ENCODE assay signal across 13 cellular contexts in the genomic region with DNA sequence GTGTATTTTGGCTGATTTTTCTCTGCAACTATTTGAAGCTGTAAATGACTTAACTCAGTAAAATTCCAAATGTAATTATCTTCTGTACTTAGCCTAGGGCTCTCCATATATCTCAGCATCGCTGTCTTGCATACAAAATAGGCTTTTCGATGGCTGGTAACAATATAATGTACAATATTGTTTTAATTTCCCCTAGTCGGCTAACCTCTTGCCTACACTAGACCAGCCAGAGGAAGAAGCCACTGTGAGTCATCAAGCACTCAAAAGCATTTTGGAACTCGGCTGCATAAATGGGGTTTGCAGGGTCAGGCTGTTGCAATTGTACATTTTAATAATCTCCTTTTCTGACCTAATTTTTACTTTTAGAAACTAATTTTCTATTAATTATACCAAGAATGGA.
DNase-seq lines count a peak whose midpoint lies in the region; ATAC-seq lines count a peak whose summit lies in the region.
"Had no signal": no experiment of that assay in that cellular context is flagged by ENCODE, and none has a peak within 500 bp of the region (broad histone marks: within the 10 kb centered on the region; RNA-seq: fewer than 3 reads in every experiment).

No MANE protein-coding gene starts in this region.

- no peak for ATAC-seq in HG02759 (IDR thresholded peaks at IDR 0.05; ENCODE audit: unreplicated experiment)
- ATAC-seq: naive thymus-derived CD4-positive, alpha-beta T cell had no signal

- DNase-seq in AG20443 (ENCODE audit: low spot score): peak; percentile 77
- peak; percentile 40 for DNase-seq in HS-5 (ENCODE audit: low read depth)
- peak; percentile 68 for DNase-seq in amniotic epithelial cell (ENCODE audit: low read depth)
- peak; percentile 90 for DNase-seq in iris pigment epithelial cell (ENCODE audit: low read depth)
- DNase-seq in activated naive CD4-positive, alpha-beta T cell treated with Interleukin-2 at 50 U/mL for 16 hours: no peak
- no peak for DNase-seq in DMS 273 treated with DMSO at 0.1 percent for 48 hours (lab: John Stamatoyannopoulos, UW)
- DNase-seq in NCI-H187 (lab: John Stamatoyannopoulos, UW): no peak
- DNase-seq: activated CD4-positive, alpha-beta memory T cell treated with anti-CD3 and anti-CD28 coated beads for 36 hours; central memory CD4-positive, alpha-beta T cell; H9; naive thymus-derived CD4-positive, alpha-beta T cell; NCI-H1417 treated with DMSO at 0.1 percent for 48 hours had no signal

Comparison
In these comparisons a context has a peak if more than half of its experiments do, and no peak if none do; other contexts are left out.
1. DNase-seq: peak in AG20443 (single experiment), HS-5 (single experiment), amniotic epithelial cell (single experiment) and iris pigment epithelial cell (single experiment); none in activated naive CD4-positive, alpha-beta T cell treated with Interleukin-2 at 50 U/mL for 16 hours (single experiment), DMS 273 treated with DMSO at 0.1 percent for 48 hours (single experiment) and NCI-H187 (0 of 2).